ENCODE assay signal across 21 cellular contexts in the genomic region with DNA sequence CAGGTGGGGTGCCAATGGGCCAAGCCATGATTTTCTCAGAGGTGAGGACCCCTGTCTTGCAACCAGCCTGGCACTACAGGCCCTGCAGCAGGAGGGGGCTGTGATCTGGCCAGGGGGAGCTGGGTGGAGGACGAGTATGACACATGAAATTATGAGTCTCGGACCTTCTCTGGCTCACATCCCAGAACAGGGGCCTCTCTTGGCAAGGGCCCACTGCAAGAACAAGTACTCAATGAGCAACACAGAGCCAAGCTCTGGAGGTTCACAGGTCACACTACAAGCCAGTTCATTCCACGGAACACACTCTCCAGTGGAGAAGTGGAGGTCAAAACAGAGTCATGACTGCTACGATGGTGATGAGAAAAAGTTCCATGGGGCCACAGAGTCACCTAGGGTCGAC. TPM values are rescaled to one million over a fixed set of nuclear protein-coding genes. Genes with fewer than 3 reads are reported as not detected.
DNase-seq lines count a peak whose midpoint lies in the region; ATAC-seq, FAIRE-seq and TF ChIP-seq lines count a peak whose summit lies in the region.
"Had no signal": no experiment of that assay in that cellular context is flagged by ENCODE, and none has a peak within 500 bp of the region (broad histone marks: within the 10 kb centered on the region; RNA-seq: fewer than 3 reads in every experiment).

No MANE protein-coding gene starts in this region.

- H3K27me3 ChIP-seq in left ventricle myocardium inferior (ENCODE audit: low read depth) (no peaks in the 10 kb centered on the region), astrocyte (ENCODE audit: insufficient read depth, low read length) (no peaks in the 10 kb centered on the region), mesenchymal stem cell (ENCODE audit: control insufficient read depth in 1 of 2, insufficient read depth in 1 of 2, low read length in 2 of 2) (no peaks in the 10 kb centered on the region), osteoblast (ENCODE audit: insufficient read depth, low read length) (no peaks in the 10 kb centered on the region)
- H3K27me3 ChIP-seq: gastrocnemius medialis had no signal

- no peak for DNase-seq in left ventricle myocardium superior
- DNase-seq in left ventricle myocardium inferior = no peak
- peak; percentile 20 for DNase-seq in astrocyte (ENCODE audit: low read depth)
- DNase-seq in fibroblast of the conjunctiva (ENCODE audit: low read depth) = peak; percentile 48
- DNase-seq in mesenchymal stem cell = no peak
- DNase-seq in osteoblast (ENCODE audit: insufficient read length, low spot score, missing footprints) = no peak
- no peak for DNase-seq in T-helper 2 cell treated with Interferon-gamma antibody and Interleukin-4, amounts not matched to agents 5 μg/mL and 100 μg/mL, for 36 hours (ENCODE audit: low spot score)
- DNase-seq: activated CD4-positive, alpha-beta T cell treated with anti-CD3 and anti-CD28 coated beads for 48 hours; activated CD8-positive, alpha-beta memory T cell treated with anti-CD3 and anti-CD28 coated beads, Interleukin-2, amount 50 U/mL, for 48 hours; gastrocnemius medialis; left colon; mucosa of descending colon; NCI-H1436 treated with DMSO at 0.1 percent for 48 hours; NCI-H226; retina; RPMI8226; SW 1271 had no signal

- H2BK15ac ChIP-seq in mesenchymal stem cell (ENCODE audit: low read depth, poor library complexity, severe bottlenecking) = no peak overlapping the region

- no peaks in the 10 kb centered on the region for H3K27me3 Mint-ChIP-seq in astrocyte (ENCODE audit: low read depth, unreplicated experiment)
- H3K27me3 Mint-ChIP-seq in T-helper 2 cell treated with Interferon-gamma antibody and Interleukin-4, amounts not matched to agents 5 μg/mL and 100 μg/mL, for 36 hours (ENCODE audit: low read depth) = no peaks in the 10 kb centered on the region

- no peak overlapping the region for H2BK5ac ChIP-seq in mesenchymal stem cell (ENCODE audit: low read depth, low read length, poor library complexity, severe bottlenecking)

- H2BK12ac ChIP-seq in mesenchymal stem cell (ENCODE audit: low read length in 2 of 2) = no peak overlapping the region

- H4K91ac ChIP-seq in mesenchymal stem cell (ENCODE audit: low read length) = no peak overlapping the region

- intact Hi-C loops in left ventricle myocardium superior (cut with micrococcal nuclease) = no loop called here
- intact Hi-C loops in left ventricle myocardium inferior (cut with micrococcal nuclease) = no loop called here

- no peak overlapping the region for H3K4ac ChIP-seq in mesenchymal stem cell (ENCODE audit: low read depth in 1 of 2, low read length in 2 of 2)

- no peaks in the 10 kb centered on the region for H3K9me3 Mint-ChIP-seq in astrocyte (ENCODE audit: unreplicated experiment)
- no peaks in the 10 kb centered on the region for H3K9me3 Mint-ChIP-seq in T-helper 2 cell treated with Interferon-gamma antibody and Interleukin-4, amounts not matched to agents 5 μg/mL and 100 μg/mL, for 36 hours

- H2AK5ac ChIP-seq in mesenchymal stem cell (ENCODE audit: low read length, severe bottlenecking) = no peak overlapping the region

- H3K4me1 ChIP-seq in left ventricle myocardium inferior = peaks cover 17% of the 10 kb centered on the region
- no peaks in the 10 kb centered on the region for H3K4me1 ChIP-seq in astrocyte (ENCODE audit: insufficient read depth, low read length)
- no peaks in the 10 kb centered on the region for H3K4me1 ChIP-seq in mesenchymal stem cell (ENCODE audit: control insufficient read depth, insufficient read depth, low read depth, low read length)
- H3K4me1 ChIP-seq in osteoblast (ENCODE audit: insufficient read depth, low read length) = peaks cover 9% of the 10 kb centered on the region
- H3K4me1 ChIP-seq: gastrocnemius medialis had no signal

- TF ChIP-seq CTCF in left ventricle myocardium inferior (IDR thresholded peaks at IDR 0.05; ENCODE audit: borderline replicate concordance) (no peak), astrocyte (IDR thresholded peaks at IDR 0.05; ENCODE audit: insufficient read depth, low read depth, low read length) (no peak), osteoblast (IDR thresholded peaks at IDR 0.05; ENCODE audit: extremely low read depth, low read depth, low read length) (no peak)

- no peaks in the 10 kb centered on the region for H3K4me1 Mint-ChIP-seq in astrocyte (ENCODE audit: low read depth, unreplicated experiment)
- no peaks in the 10 kb centered on the region for H3K4me1 Mint-ChIP-seq in T-helper 2 cell treated with Interferon-gamma antibody and Interleukin-4, amounts not matched to agents 5 μg/mL and 100 μg/mL, for 36 hours (ENCODE audit: low read depth)

- H3K4me3 Mint-ChIP-seq in astrocyte (ENCODE audit: unreplicated experiment) = no peak overlapping the region
- H3K4me3 Mint-ChIP-seq in T-helper 2 cell treated with Interferon-gamma antibody and Interleukin-4, amounts not matched to agents 5 μg/mL and 100 μg/mL, for 36 hours = no peak overlapping the region

- H4K8ac ChIP-seq in mesenchymal stem cell (ENCODE audit: low read length) = no peak overlapping the region

- no peak overlapping the region for H3K18ac ChIP-seq in mesenchymal stem cell (ENCODE audit: low read depth in 1 of 2, low read length in 2 of 2)

- H3K36me3 ChIP-seq in left ventricle myocardium inferior = no peaks in the 10 kb centered on the region
- no peaks in the 10 kb centered on the region for H3K36me3 ChIP-seq in astrocyte (ENCODE audit: insufficient read depth, low read length)
- peaks cover 3 to 16% of the 10 kb centered on the region in 2 experiments for H3K36me3 ChIP-seq in mesenchymal stem cell (ENCODE audit: control insufficient read depth in 1 of 2, insufficient read depth in 2 of 2, low read depth in 1 of 2, low read length in 2 of 2)
- no peaks in the 10 kb centered on the region for H3K36me3 ChIP-seq in osteoblast (ENCODE audit: insufficient read depth, low read length)
- H3K36me3 ChIP-seq: gastrocnemius medialis had no signal

- H3K79me2 ChIP-seq in astrocyte (ENCODE audit: insufficient read depth, low read length) (no peaks in the 10 kb centered on the region), osteoblast (ENCODE audit: insufficient read depth, low read length) (no peaks in the 10 kb centered on the region)

- H3K23ac ChIP-seq in mesenchymal stem cell (ENCODE audit: low read length in 2 of 2) = no peak overlapping the region

- H3K9ac ChIP-seq in astrocyte (ENCODE audit: low read length) = no peak overlapping the region
- no peak overlapping the region for H3K9ac ChIP-seq in mesenchymal stem cell (ENCODE audit: low read length)

- H3K27ac Mint-ChIP-seq in astrocyte (ENCODE audit: unreplicated experiment) = no peak overlapping the region
- H3K27ac Mint-ChIP-seq in T-helper 2 cell treated with Interferon-gamma antibody and Interleukin-4, amounts not matched to agents 5 μg/mL and 100 μg/mL, for 36 hours = no peak overlapping the region

- H4K20me1 ChIP-seq in astrocyte (ENCODE audit: insufficient read depth, low read length) (no peaks in the 10 kb centered on the region), osteoblast (ENCODE audit: insufficient read depth, low read length) (peaks cover 3% of the 10 kb centered on the region)

- no peaks in the 10 kb centered on the region for H3K9me3 ChIP-seq in left ventricle myocardium inferior (replicated peaks)
- H3K9me3 ChIP-seq in astrocyte (ENCODE audit: insufficient read depth, low read depth, low read length) = no peaks in the 10 kb centered on the region
- H3K9me3 ChIP-seq in mesenchymal stem cell (ENCODE audit: control insufficient read depth, low read length) = no peaks in the 10 kb centered on the region
- no peaks in the 10 kb centered on the region for H3K9me3 ChIP-seq in osteoblast (ENCODE audit: low read depth, low read length)
- H3K9me3 ChIP-seq: gastrocnemius medialis, mucosa of descending colon had no signal

- H2BK120ac ChIP-seq in mesenchymal stem cell (ENCODE audit: low read depth, low read length) = no peak overlapping the region

- H3K27ac ChIP-seq in left ventricle myocardium inferior (replicated peaks) (no peak overlapping the region), astrocyte (ENCODE audit: low read depth, low read length) (no peak overlapping the region), mesenchymal stem cell (ENCODE audit: low read length, poor library complexity, severe bottlenecking) (no peak overlapping the region), osteoblast (ENCODE audit: low read depth, low read length) (no peak overlapping the region)
- H3K27ac ChIP-seq: C4-2B, gastrocnemius medialis had no signal

- WGBS in mesenchymal stem cell = 88% methylated on average over 5 of the region's 5 CpGs

- peaks cover 21% of the 10 kb centered on the region for H3K36me3 Mint-ChIP-seq in astrocyte (ENCODE audit: low read depth, unreplicated experiment)
- no peaks in the 10 kb centered on the region for H3K36me3 Mint-ChIP-seq in T-helper 2 cell treated with Interferon-gamma antibody and Interleukin-4, amounts not matched to agents 5 μg/mL and 100 μg/mL, for 36 hours (ENCODE audit: low read depth)

- no peak overlapping the region for H2AFZ ChIP-seq in astrocyte (ENCODE audit: low read depth, low read length)
- no peak overlapping the region for H2AFZ ChIP-seq in mesenchymal stem cell (ENCODE audit: low read depth, low read length)
- H2AFZ ChIP-seq in osteoblast (ENCODE audit: low read length) = no peak overlapping the region

- H3K4me3 ChIP-seq in left ventricle myocardium inferior (no peak overlapping the region), astrocyte (ENCODE audit: insufficient read depth, low read depth, low read length) (no peak overlapping the region), mesenchymal stem cell (ENCODE audit: insufficient read depth in 1 of 2, low read depth in 1 of 2, low read length in 2 of 2) (no peak overlapping the region), osteoblast (ENCODE audit: insufficient read depth, low read length) (no peak overlapping the region)
- H3K4me3 ChIP-seq: gastrocnemius medialis, mucosa of descending colon had no signal

- H3K79me1 ChIP-seq in mesenchymal stem cell (replicated peaks; ENCODE audit: low read length, poor library complexity, severe bottlenecking) = peaks cover 2% of the 10 kb centered on the region

- H3K14ac ChIP-seq in mesenchymal stem cell (ENCODE audit: low read length in 2 of 2) = no peak overlapping the region

- no peak overlapping the region for H3K4me2 ChIP-seq in astrocyte (ENCODE audit: low read length)
- no peak overlapping the region for H3K4me2 ChIP-seq in mesenchymal stem cell (ENCODE audit: low read length, poor library complexity, severe bottlenecking)
- H3K4me2 ChIP-seq in osteoblast (ENCODE audit: insufficient read depth, low read length) = no peak overlapping the region

- FAIRE-seq in astrocyte (lab: Jason Lieb, UNC) = no peak
- FAIRE-seq: colon, GM12891 had no signal

- peak; percentile 28 for ATAC-seq in left ventricle myocardium superior
- no peak for ATAC-seq in GM19467 (IDR thresholded peaks at IDR 0.05; ENCODE audit: unreplicated experiment)
- ATAC-seq: gastrocnemius medialis, left colon, mucosa of descending colon had no signal

RNA-seq across cellular contexts. Expression of a gene that starts 28.3 kb away (rescaled TPM):
- total RNA-seq in left ventricle myocardium superior = 17.5 TPM
- 24.1 TPM for total RNA-seq in left ventricle myocardium inferior
- total RNA-seq in astrocyte = 24.3 and 31.4 TPM in 2 replicates
- polyA plus RNA-seq in mesenchymal stem cell (2013, experiment 1 of 2) = 26.2 TPM
- polyA plus RNA-seq in mesenchymal stem cell (2013, experiment 2 of 2) = 27.6 TPM
- total RNA-seq in osteoblast = 16.3 and 18.6 TPM in 2 replicates

RNA-seq across cellular contexts. Expression of a gene that starts 32.6 kb away (rescaled TPM):
- total RNA-seq in left ventricle myocardium superior = 11.4 TPM
- total RNA-seq in left ventricle myocardium inferior = 12.0 TPM
- total RNA-seq in astrocyte = 10.9 and 12.2 TPM in 2 replicates
- 4.9 TPM for polyA plus RNA-seq in mesenchymal stem cell (2013, experiment 1 of 2)
- 5.6 TPM for polyA plus RNA-seq in mesenchymal stem cell (2013, experiment 2 of 2)
- 9.0 and 11.5 TPM in 2 replicates for total RNA-seq in osteoblast

RNA-seq across cellular contexts. Expression of a gene that starts 57.5 kb away (rescaled TPM):
- total RNA-seq in left ventricle myocardium superior (0.89 TPM), left ventricle myocardium inferior (0.96 TPM), astrocyte (2.0 and 3.3 TPM in 2 replicates), osteoblast (3.5 and 3.6 TPM in 2 replicates)
- 2.0 TPM for polyA plus RNA-seq in mesenchymal stem cell (2013, experiment 1 of 2)
- polyA plus RNA-seq in mesenchymal stem cell (2013, experiment 2 of 2) = 1.6 TPM

Comparison
In these comparisons a context has a peak if more than half of its experiments do, and no peak if none do; other contexts are left out.
1. DNase-seq: peak in astrocyte (single experiment) and fibroblast of the conjunctiva (single experiment); none in left ventricle myocardium superior (single experiment), left ventricle myocardium inferior (single experiment), mesenchymal stem cell (single experiment), osteoblast (single experiment) and T-helper 2 cell treated with Interferon-gamma antibody and Interleukin-4, amounts not matched to agents 5 μg/mL and 100 μg/mL, for 36 hours (single experiment).